ENCODE assay signal across 1 cellular context in genomic region chr20:64167676-64168075, GRCh38.
TF ChIP-seq lines count a peak whose summit lies in the region.

No MANE protein-coding gene starts in this region.

TF ChIP-seq in GM23338, 12 proteins besides CTCF, POLR2A, EP300 and RAD21 (continued from another document):
- TF ChIP-seq REST (IDR thresholded peaks at IDR 0.05; ENCODE audit: unreplicated experiment) (no peak), JUNB (IDR thresholded peaks at IDR 0.05; ENCODE audit: unreplicated experiment) (no peak), ZNF114 (CRISPR knock-in tag; IDR thresholded peaks at IDR 0.05) (no peak), POLR2AphosphoS5 (IDR thresholded peaks at IDR 0.05; ENCODE audit: low read depth) (no peak)
